Comparison of ENCODE assay signal across 18 cellular contexts in the genomic region with DNA sequence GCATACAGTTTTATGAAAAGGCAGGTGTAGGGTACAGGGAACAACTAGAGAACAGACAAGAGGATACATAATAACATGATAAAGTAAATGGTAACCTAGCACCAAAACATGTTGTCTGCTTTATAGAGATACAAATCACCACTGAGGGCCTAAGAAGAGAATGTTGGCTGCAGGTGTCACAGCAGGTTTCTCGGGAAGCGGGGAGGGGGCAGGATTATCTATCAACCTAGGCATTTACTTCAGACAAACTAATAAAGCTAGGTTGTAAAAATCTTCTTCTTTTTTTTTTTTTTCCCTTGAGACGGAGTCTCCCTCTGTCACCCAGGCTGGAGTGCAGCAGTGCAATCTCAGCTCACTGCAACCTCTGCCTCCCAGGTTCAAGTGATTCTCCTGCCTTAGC. TPM values are rescaled to one million over a fixed set of nuclear protein-coding genes. Genes with fewer than 3 reads are reported as not detected.
DNase-seq lines count a peak whose midpoint lies in the region; ATAC-seq and TF ChIP-seq lines count a peak whose summit lies in the region.
"Had no signal": no experiment of that assay in that cellular context is flagged by ENCODE, and none has a peak within 500 bp of the region (broad histone marks: within the 10 kb centered on the region; RNA-seq: fewer than 3 reads in every experiment).

No MANE protein-coding gene starts in this region.

- no peak overlapping the region for H3K4me2 ChIP-seq in GM23338

- no peak overlapping the region for H2AFZ ChIP-seq in GM23338

- no peaks in the 10 kb centered on the region for H3K36me3 ChIP-seq in GM23338 (ENCODE audit: insufficient read depth)
- H3K36me3 ChIP-seq: prostate gland had no signal

- no peak overlapping the region for H3K4me3 ChIP-seq in GM23338
- H3K4me3 ChIP-seq: body of pancreas, lung, prostate gland, SK-N-MC had no signal

- DNase-seq in NCI-H2227 (lab: John Stamatoyannopoulos, UW; ENCODE audit: unreplicated experiment) (peak; percentile 12), NCI-H2227 treated with DMSO at 0.1 percent for 48 hours (lab: John Stamatoyannopoulos, UW) (no peak), GM23338 (ENCODE audit: low spot score) (no peak), NCI-H345 treated with DMSO at 0.1 percent for 48 hours (lab: John Stamatoyannopoulos, UW; ENCODE audit: unreplicated experiment) (peak; percentile 25), immature natural killer cell (no peak), occipital lobe (lab: John Stamatoyannopoulos, UW) (no peak), DMS79 treated with DMSO at 0.1 percent for 48 hours (lab: John Stamatoyannopoulos, UW) (no peak), kidney tubule cell (ENCODE audit: low spot score) (no peak)
- DNase-seq: body of pancreas; cortex of kidney; naive B cell; NCI-H526 treated with DMSO at 0.1 percent for 48 hours; stimulated activated naive CD4-positive, alpha-beta T cell had no signal

- H3K4me1 Mint-ChIP-seq in GM23338 (peaks cover 3% of the 10 kb centered on the region), immature natural killer cell (peaks cover 38 to 54% of the 10 kb centered on the region in 2 donors)

- H3K27me3 Mint-ChIP-seq in GM23338 (ENCODE audit: insufficient read depth, low read depth, poor library complexity), result peaks cover 2% of the 10 kb centered on the region
- H3K27me3 Mint-ChIP-seq in immature natural killer cell (ENCODE audit: low read depth in 3 of 3), result peaks cover 0 to 3% (median 0%) of the 10 kb centered on the region in 3 donors
- H3K27me3 Mint-ChIP-seq: IgD-negative memory B cell had no signal

- H3K9me3 Mint-ChIP-seq in GM23338 (no peaks in the 10 kb centered on the region), immature natural killer cell (peaks cover 0 to 3% (median 0%) of the 10 kb centered on the region in 6 donors)
- H3K9me3 Mint-ChIP-seq: IgD-negative memory B cell, naive B cell had no signal

- no peaks in the 10 kb centered on the region for H3F3A ChIP-seq in GM23338 (replicated peaks; ENCODE audit: low read depth)

- H4K20me1 ChIP-seq in GM23338 (replicated peaks; ENCODE audit: insufficient read depth), result no peaks in the 10 kb centered on the region

- 0 out of 2 replicates have a peak, but pooled peaks cover 5% of the 10 kb centered on the region for H3K4me1 ChIP-seq in GM23338 (ENCODE audit: insufficient read depth)
- H3K4me1 ChIP-seq: body of pancreas, prostate gland had no signal

- peak; percentile 34; the same call in 2 of the 3 replicates for ATAC-seq in GM23338
- ATAC-seq: body of pancreas, Panc1 had no signal

- H3K4me3 Mint-ChIP-seq in GM23338 (no peak overlapping the region), immature natural killer cell (no peak overlapping the region)
- H3K4me3 Mint-ChIP-seq: IgD-negative memory B cell had no signal

- H3K36me3 Mint-ChIP-seq in GM23338 (ENCODE audit: low read depth) (no peaks in the 10 kb centered on the region), immature natural killer cell (no peaks in the 10 kb centered on the region)
- H3K36me3 Mint-ChIP-seq: IgD-negative memory B cell, naive B cell had no signal

- H3K27ac ChIP-seq in GM23338 (ENCODE audit: low read depth), result no peak overlapping the region
- H3K27ac ChIP-seq: body of pancreas, prostate gland, SK-N-MC had no signal

- H3K27ac Mint-ChIP-seq in GM23338 (no peak overlapping the region), immature natural killer cell (peak overlapping the region; percentile 15 to 83 (median 44))
- H3K27ac Mint-ChIP-seq: IgD-negative memory B cell, naive B cell had no signal

- H3K27me3 ChIP-seq in GM23338 (ENCODE audit: insufficient read depth), result no peaks in the 10 kb centered on the region
- H3K27me3 ChIP-seq: body of pancreas had no signal

- no peak for TF ChIP-seq CTCF in GM23338 (conservative IDR thresholded peaks at IDR 0.05; ENCODE audit: low read depth in 2 of 2)

- H3K79me2 ChIP-seq in GM23338 (replicated peaks; ENCODE audit: insufficient read depth), result no peaks in the 10 kb centered on the region

- no peaks in the 10 kb centered on the region for H3K9me2 ChIP-seq in GM23338 (ENCODE audit: insufficient read depth)

TF ChIP-seq in GM23338, 12 proteins besides CTCF, POLR2A, EP300 and RAD21:
- no peak for TF ChIP-seq STAT1 (IDR thresholded peaks at IDR 0.05; ENCODE audit: unreplicated experiment)
- no peak for TF ChIP-seq JUNB (IDR thresholded peaks at IDR 0.05; ENCODE audit: unreplicated experiment)
- TF ChIP-seq, protein P1, sequence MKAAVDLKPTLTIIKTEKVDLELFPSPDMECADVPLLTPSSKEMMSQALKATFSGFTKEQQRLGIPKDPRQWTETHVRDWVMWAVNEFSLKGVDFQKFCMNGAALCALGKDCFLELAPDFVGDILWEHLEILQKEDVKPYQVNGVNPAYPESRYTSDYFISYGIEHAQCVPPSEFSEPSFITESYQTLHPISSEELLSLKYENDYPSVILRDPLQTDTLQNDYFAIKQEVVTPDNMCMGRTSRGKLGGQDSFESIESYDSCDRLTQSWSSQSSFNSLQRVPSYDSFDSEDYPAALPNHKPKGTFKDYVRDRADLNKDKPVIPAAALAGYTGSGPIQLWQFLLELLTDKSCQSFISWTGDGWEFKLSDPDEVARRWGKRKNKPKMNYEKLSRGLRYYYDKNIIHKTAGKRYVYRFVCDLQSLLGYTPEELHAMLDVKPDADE (IDR thresholded peaks at IDR 0.05), result no peak
- no peak for TF ChIP-seq ZNF331 (CRISPR knock-in tag; IDR thresholded peaks at IDR 0.05; ENCODE audit: low read depth)
- TF ChIP-seq CREB1 (CRISPR knock-in tag; IDR thresholded peaks at IDR 0.05; ENCODE audit: low read depth), result no peak
- no peak for TF ChIP-seq NANOG (IDR thresholded peaks at IDR 0.05; ENCODE audit: borderline replicate concordance)
TF ChIP-seq in GM23338: peak in this region for 0.

RNA-seq across cellular contexts. Expression of a gene that starts 22.7 kb away (rescaled TPM):
- total RNA-seq in GM23338 (2014; rRNA removed; shearing (Covaris generic)), result 64.0 and 74.2 TPM in 2 replicates
- polyA plus RNA-seq in GM23338 (2016; fragmentation: Nextera tagmentation; extraction: Ambion mirVana) (43.7 and 46.0 TPM in 2 replicates), immature natural killer cell (100 to 1,000 TPM in 2 of 3 donors, 10 to 100 TPM in 1; 90.5 to 197 (median 117) TPM)
- total RNA-seq in occipital lobe, result 22.8 TPM

Comparison
In these comparisons a context has a peak if more than half of its experiments do, and no peak if none do; other contexts are left out.
1. DNase-seq: peak in NCI-H2227 (single experiment) and NCI-H345 treated with DMSO at 0.1 percent for 48 hours (single experiment); none in NCI-H2227 treated with DMSO at 0.1 percent for 48 hours (single experiment), GM23338 (single experiment), immature natural killer cell (0 of 3), occipital lobe (single experiment), DMS79 treated with DMSO at 0.1 percent for 48 hours (single experiment) and kidney tubule cell (single experiment).